Comparison of ENCODE assay signal across 22 cellular contexts in genomic region chr3:195929452-195929851, GRCh38.
"Had no signal": no experiment of that assay in that cellular context is flagged by ENCODE, and none has a peak within 500 bp of the region (broad histone marks: within the 10 kb centered on the region; RNA-seq: fewer than 3 reads in every experiment).

No MANE protein-coding gene starts in this region.

- H3K27ac ChIP-seq: esophagus squamous epithelium, left lung, neutrophil, pancreas, thoracic aorta, tibial nerve, upper lobe of left lung, uterus had no signal

- H3K36me3 ChIP-seq: esophagus squamous epithelium, left lung, neutrophil, pancreas, thoracic aorta, tibial nerve, upper lobe of left lung, uterus had no signal

- H3K4me1 ChIP-seq: esophagus squamous epithelium, left lung, pancreas, upper lobe of left lung, uterus had no signal

- H3K36me3 Mint-ChIP-seq: natural killer cell had no signal

- H3K4me3 ChIP-seq: esophagus squamous epithelium, left lung, pancreas, thoracic aorta, tibial nerve, upper lobe of left lung, uterus had no signal

- H3K27me3 Mint-ChIP-seq: effector memory CD8-positive, alpha-beta T cell; progenitor cell of endocrine pancreas; stimulated activated memory B cell treated with anti-CD40 and anti-IgM and Interleukin-4, amounts not matched to agents 10 μg/mL and 1 μg/mL and 100 μg/mL, for 72 hours had no signal

- H3K9me3 Mint-ChIP-seq: effector memory CD8-positive, alpha-beta T cell; natural killer cell; stimulated activated memory B cell treated with anti-CD40 and anti-IgM and Interleukin-4, amounts not matched to agents 10 μg/mL and 1 μg/mL and 100 μg/mL, for 72 hours had no signal

- ATAC-seq: effector memory CD8-positive, alpha-beta T cell; left cardiac atrium; left lung; natural killer cell; pancreas; sciatic nerve; stimulated activated memory B cell treated with anti-CD40 and anti-IgM and Interleukin-4, amounts not matched to agents 10 μg/mL and 1 μg/mL and 100 μg/mL, for 72 hours; stimulated activated naive CD8-positive, alpha-beta T cell treated with anti-CD3 and anti-CD28 coated beads, Interleukin-15, Interleukin-2, amounts not matched to agents 100 U/mL and 50 U/mL, for 24 hours had no signal

- H3K4me1 Mint-ChIP-seq: natural killer cell; stimulated activated memory B cell treated with anti-CD40 and anti-IgM and Interleukin-4, amounts not matched to agents 10 μg/mL and 1 μg/mL and 100 μg/mL, for 72 hours had no signal

- H3K4me3 Mint-ChIP-seq: effector memory CD8-positive, alpha-beta T cell; natural killer cell; stimulated activated memory B cell treated with anti-CD40 and anti-IgM and Interleukin-4, amounts not matched to agents 10 μg/mL and 1 μg/mL and 100 μg/mL, for 72 hours had no signal

- H3K9me3 ChIP-seq: esophagus squamous epithelium, left lung, neutrophil, pancreas, thoracic aorta, tibial nerve, upper lobe of left lung, uterus had no signal

- FAIRE-seq: endometrium, islet of Langerhans, pancreas had no signal

- H3K27ac Mint-ChIP-seq: effector memory CD8-positive, alpha-beta T cell; natural killer cell; progenitor cell of endocrine pancreas; stimulated activated memory B cell treated with anti-CD40 and anti-IgM and Interleukin-4, amounts not matched to agents 10 μg/mL and 1 μg/mL and 100 μg/mL, for 72 hours had no signal

- DNase-seq: cortex of kidney; effector memory CD8-positive, alpha-beta T cell; erythroblast; esophagus squamous epithelium; foreskin melanocyte; left cardiac atrium; left lung; mesenchymal stem cell; natural killer cell; pancreas; stimulated activated CD4-positive, alpha-beta T cell treated with anti-CD3 and anti-CD28 coated beads, Interleukin-4, amount 100 ng/mL, for 24 hours; stimulated activated naive CD8-positive, alpha-beta T cell treated with anti-CD3 and anti-CD28 coated beads, Interleukin-15, Interleukin-2, amounts not matched to agents 100 U/mL and 50 U/mL, for 24 hours; upper lobe of left lung; uterus had no signal

- H3K27me3 ChIP-seq: esophagus squamous epithelium, left lung, pancreas, upper lobe of left lung, uterus had no signal
